In genomic region chrX:54639346-54640102, GRCh38 we compare ENCODE assay signal across 8 cellular contexts.
DNase-seq lines count a peak whose midpoint lies in the region; ATAC-seq and TF ChIP-seq lines count a peak whose summit lies in the region.

No MANE protein-coding gene starts in this region.

- peak overlapping the region; percentile 58 for H3K4me2 ChIP-seq in KMS-11

- H3K27me3 ChIP-seq in KMS-11 (ENCODE audit: insufficient read depth, low read depth) (no peaks in the 10 kb centered on the region), muscle layer of colon (ENCODE audit: control insufficient read depth in 1 of 2, insufficient read depth in 2 of 2, low read length in 2 of 2) (no peaks in the 10 kb centered on the region)

- H3K9ac ChIP-seq in KMS-11 (peak overlapping the region; percentile 90), muscle layer of colon (ENCODE audit: low read length) (no peak overlapping the region)

- H3K9me3 ChIP-seq in muscle layer of colon (ENCODE audit: low read length), result no peaks in the 10 kb centered on the region

- H3K27ac ChIP-seq in KMS-11, result peak overlapping the region; percentile 85
- peak overlapping the region; percentile 67 for H3K27ac ChIP-seq in muscle layer of colon (ENCODE audit: low read depth, low read length)

- no peaks in the 10 kb centered on the region for H3K79me2 ChIP-seq in KMS-11 (ENCODE audit: insufficient read depth, low read depth)

- H4K20me1 ChIP-seq in KMS-11 (ENCODE audit: insufficient read depth), result no peaks in the 10 kb centered on the region

- H3K36me3 ChIP-seq in KMS-11 (ENCODE audit: insufficient read depth) (no peaks in the 10 kb centered on the region), muscle layer of colon (ENCODE audit: insufficient read depth, low read length) (no peaks in the 10 kb centered on the region)

- peak overlapping the region; percentile 83 for H2AFZ ChIP-seq in KMS-11 (ENCODE audit: low read depth)

- peak; percentile 93 for ATAC-seq in GM21786 (IDR thresholded peaks at IDR 0.05; ENCODE audit: unreplicated experiment)
- ATAC-seq in esophagus mucosa, result peak; percentile 96

- H3K4me3 ChIP-seq in KMS-11 (IDR thresholded peaks at IDR 0.05; ENCODE audit: insufficient read depth, low read depth, low read length) (no peak overlapping the region), muscle layer of colon (ENCODE audit: low read depth in 1 of 2, low read length in 2 of 2) (peak overlapping the region; percentile 36 to 57)

- DNase-seq in DMS79 treated with DMSO at 0.1 percent for 48 hours (lab: John Stamatoyannopoulos, UW), result peak; percentile 87
- DNase-seq in activated T-cell treated with anti-CD3 and anti-CD28 coated beads, Interleukin-2, amount 50 U/mL, for 48 hours, result peak; percentile 92
- DNase-seq in stimulated activated CD8-positive, alpha-beta memory T cell treated with anti-CD3 and anti-CD28 coated beads, Interleukin-7, amount 100 ng/mL, for 1 hour (ENCODE audit: low read depth in 2 of 2), result peak; percentile 74 to 79

- H3K4me1 ChIP-seq in KMS-11 (ENCODE audit: low read depth, poor library complexity, severe bottlenecking) (peaks cover 13% of the 10 kb centered on the region), muscle layer of colon (ENCODE audit: insufficient read depth, low read length) (no peaks in the 10 kb centered on the region)

- TF ChIP-seq CTCF in KMS-11 (conservative IDR thresholded peaks at IDR 0.05; ENCODE audit: low read depth, low read length), result peak; percentile 62

TF ChIP-seq in PFSK-1, 5 proteins besides CTCF, POLR2A, EP300 and RAD21:
- TF ChIP-seq TAF1 (IDR thresholded peaks at IDR 0.05; ENCODE audit: borderline replicate concordance, insufficient read depth, low read length) (peak; percentile 31; the same call in 1 of the 2 replicates), REST (IDR thresholded peaks at IDR 0.05; ENCODE audit: insufficient read depth in 1 of 2, low read depth in 2 of 2, low read length in 2 of 2) (peak; percentile 55 to 78; a peak in 2 of 4 replicates), SIN3A (IDR thresholded peaks at IDR 0.05; ENCODE audit: borderline replicate concordance, insufficient read depth, low read length) (no peak), FOXP2 (optimal IDR thresholded peaks at IDR 0.05; ENCODE audit: borderline replicate concordance, extremely low read depth, extremely low read length, insufficient read depth) (peak; percentile 76), POLR2AphosphoS5 (IDR thresholded peaks at IDR 0.05; ENCODE audit: low read depth, low read length) (peak; percentile 71)
